Comparison of ENCODE assay signal across 7 cellular contexts in genomic region chr4:102919697-102920096, GRCh38. TPM values are rescaled to one million over a fixed set of nuclear protein-coding genes. Genes with fewer than 3 reads are reported as not detected.
DNase-seq lines count a peak whose midpoint lies in the region; ATAC-seq, FAIRE-seq and TF ChIP-seq lines count a peak whose summit lies in the region.
"Not testable (repeated sequence)": the region's sequence is repeated elsewhere in the genome, so short reads cannot be mapped to it uniquely, and the experiment has no call there.

No MANE protein-coding gene starts in this region.

- H3K4me2 ChIP-seq in HepG2 (ENCODE audit: low read depth, low read length) = peak overlapping the region; percentile 71

- POLR2A ChIA-PET in WTC11 (lab: Charles Lee); HepG2 (lab: Yijun Ruan, JAX): not testable (repeated sequence)

- intact Hi-C loops in HepG2 (cut with micrococcal nuclease; ENCODE audit: unreplicated experiment); stomach (cut with DNase I; ENCODE audit: low total_unique reads): not testable (repeated sequence)

- not testable (repeated sequence) for H3K27me3 Mint-ChIP-seq in WTC11 (ENCODE audit: low read depth); endodermal cell (ENCODE audit: insufficient read depth)

- peak; percentile 2 for DNase-seq in ELF-1 (ENCODE audit: low read depth, low spot score)
- peak; percentile 22 for DNase-seq in NCI-H146 (lab: John Stamatoyannopoulos, UW)
- peak; percentile 55 for DNase-seq in NCI-H69 (lab: John Stamatoyannopoulos, UW)
- peak; percentile 13 for DNase-seq in WTC11 (ENCODE audit: low spot score)
- peak; percentile 47 for DNase-seq in endodermal cell
- DNase-seq in HepG2 (ENCODE audit: low spot score) = peak; percentile 31
- peak; percentile 26 for DNase-seq in stomach

- in situ Hi-C loops in HepG2 (cut with HindIII; ENCODE audit: extremely low pct_ligation_motif_present, low pct_unique_long_range_greater_than_20kb) = not testable (repeated sequence)

- FAIRE-seq in HepG2 (lab: Jason Lieb, UNC) = not testable (repeated sequence)

- not testable (repeated sequence) for TF ChIP-seq RAD21 in HepG2 (CRISPR knock-in tag; IDR thresholded peaks at IDR 0.05)

- H3K27me3 ChIP-seq in endodermal cell (ENCODE audit: control insufficient read depth, insufficient read depth, low read length, poor library complexity, severe bottlenecking); HepG2 (ENCODE audit: control insufficient read depth in 1 of 2, insufficient read depth in 2 of 2, low read length in 2 of 2); stomach: not testable (repeated sequence)

- H3K4me1 Mint-ChIP-seq in WTC11, endodermal cell: not testable (repeated sequence)

- H2AFZ ChIP-seq in HepG2 (ENCODE audit: low read length) = not testable (repeated sequence)

- TF ChIP-seq EP300 in HepG2 (IDR thresholded peaks at IDR 0.05; ENCODE audit: low read depth in 2 of 2, low read length in 2 of 2); HepG2 (CRISPR knock-in tag; IDR thresholded peaks at IDR 0.05; ENCODE audit: borderline replicate concordance); stomach (IDR thresholded peaks at IDR 0.05): not testable (repeated sequence)

- not testable (repeated sequence) for H3K36me3 ChIP-seq in endodermal cell (ENCODE audit: control insufficient read depth, insufficient read depth, low read length); HepG2 (replicated peaks in 1 of 2; ENCODE audit: control insufficient read depth in 1 of 2, insufficient read depth in 2 of 2, low read length in 2 of 2)
- H3K36me3 ChIP-seq in stomach = peaks cover 0 to 13% (median 0%) of the 10 kb centered on the region in 4 donors

- not testable (repeated sequence) for TF ChIP-seq POLR2A in HepG2 (IDR thresholded peaks at IDR 0.05; ENCODE audit: insufficient read depth in 1 of 2, low read depth in 2 of 2, low read length in 2 of 2); stomach (IDR thresholded peaks at IDR 0.05)

- not testable (repeated sequence) for H3K27ac ChIP-seq in endodermal cell (ENCODE audit: low read depth, low read length); HepG2 (ENCODE audit: extremely low read length, insufficient read depth, low read length); stomach

- CTCF ChIA-PET in WTC11 (lab: Charles Lee); HepG2 (lab: Yijun Ruan, JAX; ENCODE audit: low intra/inter-chr PET ratio, low total read pairs): not testable (repeated sequence)

- not testable (repeated sequence) for H3K4me1 ChIP-seq in endodermal cell (ENCODE audit: control insufficient read depth, insufficient read depth, low read length); HepG2 (ENCODE audit: insufficient read depth, low read length); stomach

- H4K20me1 ChIP-seq in HepG2 (ENCODE audit: insufficient read depth, low read length) = not testable (repeated sequence)

- not testable (repeated sequence) for H3K9ac ChIP-seq in endodermal cell (ENCODE audit: extremely low read depth, low read length, poor library complexity, severe bottlenecking); HepG2 (ENCODE audit: insufficient read depth, low read depth, low read length)

- H3K79me2 ChIP-seq in HepG2 (ENCODE audit: insufficient read depth, low read length) = not testable (repeated sequence)

- WGBS in endodermal cell (ENCODE audit: insufficient coverage in 1 of 2, insufficient read length in 1 of 2), 2 experiments = 83 to 84% methylated on average over 8 of the region's 8 CpGs
- 0% methylated on average over 2 of the region's 8 CpGs for WGBS in HepG2 (ENCODE audit: low lambda C conversion rate)
- WGBS in stomach, 5 donors = 55 to 77% (median 59%) methylated on average over 7 to 8 of the region's 8 CpGs

- not testable (repeated sequence) for H3K36me3 Mint-ChIP-seq in WTC11; endodermal cell (ENCODE audit: low read depth)

- H3K9me3 ChIP-seq in endodermal cell (ENCODE audit: control insufficient read depth, low read length); HepG2 (ENCODE audit: low read length): not testable (repeated sequence)
- peaks cover 0 to 20% (median 6%) of the 10 kb centered on the region in 4 donors for H3K9me3 ChIP-seq in stomach

- H3K9me3 Mint-ChIP-seq in WTC11 (peaks cover 48% of the 10 kb centered on the region), endodermal cell (peaks cover 36% of the 10 kb centered on the region)

- H3K27ac Mint-ChIP-seq in WTC11, endodermal cell: not testable (repeated sequence)

- not testable (repeated sequence) for BruUV-seq in HepG2 (replicated peaks; lab: Mats Ljungman, UMichigan)

- not testable (repeated sequence) for TF ChIP-seq CTCF in WTC11 (IDR thresholded peaks at IDR 0.05); endodermal cell (conservative IDR thresholded peaks at IDR 0.05); HepG2 (CRISPR knock-in tag; IDR thresholded peaks at IDR 0.05); stomach (IDR thresholded peaks at IDR 0.05)

- ATAC-seq in WTC11 = not testable (repeated sequence)
- peak; percentile 51; the same call in 2 of the 3 replicates for ATAC-seq in HepG2

- H3K4me3 ChIP-seq in endodermal cell (ENCODE audit: low read length); stomach: not testable (repeated sequence)
- H3K4me3 ChIP-seq in HepG2 (replicated peaks in 1 of 3; ENCODE audit: insufficient read depth in 1 of 3, low read depth in 2 of 3, low read length in 3 of 3) = peak overlapping the region in 2 of 3 experiments; percentile 12 to 43; a peak in 3 of 6 replicates

- not testable (repeated sequence) for H3K4me3 Mint-ChIP-seq in WTC11, endodermal cell

TF ChIP-seq in HepG2, 621 proteins besides CTCF, POLR2A, EP300 and RAD21:
- TF ChIP-seq FOXA3 (CRISPR knock-in tag; IDR thresholded peaks at IDR 0.05) (peak; percentile 47; the same call in 1 of the 2 replicates), FOXA1 (CRISPR knock-in tag; IDR thresholded peaks at IDR 0.05) (peak; percentile 53; the same call in 1 of the 2 replicates), YY1 (IDR thresholded peaks at IDR 0.05; ENCODE audit: insufficient read depth, insufficient replicate concordance, low read depth, low read length) (peak; percentile 22), ZMYM4 (CRISPR knock-in tag; IDR thresholded peaks at IDR 0.05) (peak; percentile 44; the same call in 1 of the 2 replicates), SOX6 (CRISPR knock-in tag; IDR thresholded peaks at IDR 0.05) (0 out of 2 replicates have a peak, but pooled peaks have one; percentile 35), SP5 (CRISPR knock-in tag; IDR thresholded peaks at IDR 0.05; ENCODE audit: borderline replicate concordance, low read depth) (peak; percentile 32; the same call in 1 of the 2 replicates), PITX1 (CRISPR knock-in tag; IDR thresholded peaks at IDR 0.05) (peak; percentile 90; the same call in 1 of the 2 replicates)
- TF ChIP-seq FOXA1, SOX6 (IDR thresholded peaks at IDR 0.05): not testable (repeated sequence)

RNA-seq across cellular contexts. Expression of gene CISD2, which starts 50.9 kb away (rescaled TPM):
- total RNA-seq in WTC11 (2021) (30.0 to 36.6 TPM (median 36.2 TPM) in 3 replicates), endodermal cell (10 to 100 TPM; 36.9 to 38.5 TPM), HepG2 (2016; rRNA removed; fragmentation: Illumina TruSeq; extraction: Trizol) (35.5 and 37.7 TPM in 2 replicates), stomach (10 to 100 TPM in 2 of 5 donors, 1 to 10 TPM in 2, not detected in 1; 1.3 to 21.3 (median 9.1) TPM)
- polyA plus RNA-seq in endodermal cell (2013, experiment 1 of 2) = 50.0 TPM
- 54.6 TPM for polyA plus RNA-seq in endodermal cell (2013, experiment 2 of 2)
- 44.0 and 52.2 TPM in 2 replicates for total RNA-seq in HepG2 (2016; cell fraction: cytosol; rRNA removed; fragmentation: Illumina TruSeq; extraction: Trizol; ENCODE audit: low read depth)
- total RNA-seq in HepG2 (2016; cell fraction: insoluble cytoplasmic fraction; rRNA removed; fragmentation: Illumina TruSeq; extraction: Trizol) = 36.2 and 41.7 TPM in 2 replicates
- total RNA-seq in HepG2 (2016; cell fraction: membrane; rRNA removed; fragmentation: Illumina TruSeq; extraction: Trizol) = 50.6 and 52.5 TPM in 2 replicates
- 19.8 and 23.3 TPM in 2 replicates for total RNA-seq in HepG2 (2016; cell fraction: nucleus; rRNA removed; fragmentation: Illumina TruSeq; extraction: Trizol)
- polyA plus RNA-seq in HepG2 (2011; rRNA removed) (23.4 and 24.5 TPM in 2 replicates), stomach (10 to 100 TPM; 14.1 to 25.5 (median 23.2) TPM)
- polyA plus RNA-seq in HepG2 (2011; cell fraction: cytosol; rRNA removed) = 12.7 and 14.1 TPM in 2 replicates
- 3.9 and 5.2 TPM in 2 replicates for polyA plus RNA-seq in HepG2 (2011; cell fraction: nucleus; rRNA removed)
- polyA plus RNA-seq in HepG2 (2012) = 40.0 and 43.1 TPM in 2 replicates
- polyA plus RNA-seq in HepG2 (2016; cell fraction: cytosol; fragmentation: Illumina TruSeq; extraction: Trizol; ENCODE audit: low read depth) = 65.0 and 79.1 TPM in 2 replicates
- polyA plus RNA-seq in HepG2 (2016; cell fraction: insoluble cytoplasmic fraction; fragmentation: Illumina TruSeq; extraction: Trizol; ENCODE audit: low read depth) = 46.6 and 50.9 TPM in 2 replicates
- 52.5 and 57.2 TPM in 2 replicates for polyA plus RNA-seq in HepG2 (2016; cell fraction: membrane; fragmentation: Illumina TruSeq; extraction: Trizol; ENCODE audit: low read depth)
- 52.6 and 60.4 TPM in 2 replicates for polyA plus RNA-seq in HepG2 (2016; cell fraction: nucleus; fragmentation: Illumina TruSeq; extraction: Trizol; ENCODE audit: insufficient read depth, low read depth)
- polyA minus RNA-seq in HepG2 (2011; rRNA and poly(A)+ RNA removed; ENCODE audit: low replicate concordance) = 25.6 and 28.4 TPM in 2 replicates
- polyA minus RNA-seq in HepG2 (2011; cell fraction: cytosol; rRNA and poly(A)+ RNA removed) = 13.2 and 14.0 TPM in 2 replicates
- polyA minus RNA-seq in HepG2 (2011; cell fraction: nucleus; rRNA and poly(A)+ RNA removed) = 5.6 and 6.4 TPM in 2 replicates

Comparison
In these comparisons a context has a peak if more than half of its experiments do, and no peak if none do; other contexts are left out.
1. DNase-seq: peak in every context shown above with its lines; median percentile 55 in NCI-H69; 47 in endodermal cell; 31 in HepG2; 26 in stomach; 22 in NCI-H146; 13 in WTC11; 2 in ELF-1.